Comparison of ENCODE assay signal across 8 cellular contexts in genomic region chr17:35322749-35323148, GRCh38. TPM values are rescaled to one million over a fixed set of nuclear protein-coding genes. Genes with fewer than 3 reads are reported as not detected.
"Had no signal": no experiment of that assay in that cellular context is flagged by ENCODE, and none has a peak within 500 bp of the region (broad histone marks: within the 10 kb centered on the region; RNA-seq: fewer than 3 reads in every experiment).

No MANE protein-coding gene starts in this region.

- FAIRE-seq: HepG2, K562 had no signal

- DNase-seq: IMR-90, KBM-7, KG1 had no signal

- H3K27ac ChIP-seq: HL-60, KMS-11 had no signal

- H3K4me3 ChIP-seq: K562 had no signal

- ATAC-seq: HepG2, K562 had no signal

RNA-seq across cellular contexts. Expression of gene SLFN11, which starts 50.7 kb away (rescaled TPM):
- total RNA-seq: HepG2, HT-29 had no signal
